In the genomic region with DNA sequence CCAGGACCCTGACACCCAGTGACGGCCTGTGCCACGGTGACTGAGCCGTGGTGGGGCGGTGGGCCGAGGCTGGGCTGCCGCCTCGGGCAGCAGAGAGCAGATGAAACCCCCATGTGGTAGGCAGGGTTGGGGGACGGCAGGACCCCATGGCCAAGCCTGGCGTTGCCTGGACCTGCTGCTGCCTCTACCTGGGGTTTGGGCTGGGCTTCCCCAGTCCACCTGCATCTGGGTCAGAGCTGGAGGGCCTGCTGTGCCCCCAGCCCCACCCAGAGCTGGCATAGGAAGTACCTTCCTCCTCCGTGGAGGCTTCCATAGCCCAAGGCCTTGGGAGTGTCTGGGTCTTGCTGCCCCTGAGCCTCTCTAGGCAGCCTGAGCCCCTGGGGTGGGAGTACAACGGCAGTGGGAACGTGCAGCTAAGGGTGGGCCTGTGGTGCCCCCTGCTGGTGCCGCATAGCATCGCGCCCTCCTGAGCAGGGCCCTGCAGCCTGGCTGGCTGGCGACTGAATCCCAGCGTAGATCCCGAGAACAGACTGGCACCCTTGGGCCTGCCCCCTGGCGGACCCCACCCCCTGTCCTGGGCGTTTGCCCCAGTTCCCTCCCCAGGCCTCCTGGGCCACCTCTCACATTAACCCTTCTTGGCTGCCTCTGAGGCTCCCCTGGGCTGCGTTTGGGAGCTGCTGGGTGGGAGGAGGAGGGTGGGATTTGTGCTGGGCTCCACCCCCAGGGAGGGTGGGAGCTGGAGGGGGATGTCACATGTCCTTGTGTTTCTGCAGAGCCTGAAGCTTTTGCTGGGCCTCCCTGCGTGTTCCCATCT, we compare ENCODE assay signal across 8 cellular contexts. TPM values are rescaled to one million over a fixed set of nuclear protein-coding genes. Genes with fewer than 3 reads are reported as not detected.
A peak's percentile ranks its signal among the peaks of the same experiment; 100 is the strongest.
DNase-seq lines count a peak whose midpoint lies in the region; ATAC-seq and TF ChIP-seq lines count a peak whose summit lies in the region.

No MANE protein-coding gene starts in this region.

- peak; percentile 96 for TF ChIP-seq CTCF in lung (IDR thresholded peaks at IDR 0.05; ENCODE audit: control extremely low read depth, extremely low read depth)

- no peaks in the 10 kb centered on the region for H3K27me3 Mint-ChIP-seq in activated CD4-positive, alpha-beta memory T cell treated with anti-CD3 and anti-CD28 coated beads, Interleukin-2, amount 10 ng/mL, durations not matched to agents 7 days and 5 days

- no peaks in the 10 kb centered on the region for H3K9me3 ChIP-seq in lung (ENCODE audit: control insufficient read depth in 2 of 2, insufficient read depth in 1 of 2, low read length in 1 of 2)

- peak; percentile 44 for ATAC-seq in HG03060 (IDR thresholded peaks at IDR 0.05; ENCODE audit: low read depth, unreplicated experiment)
- ATAC-seq in lung (ENCODE audit: insufficient read depth, low FRiP score) = peak; percentile 78
- ATAC-seq in HG03097 (IDR thresholded peaks at IDR 0.05; ENCODE audit: low FRiP score, unreplicated experiment) = no peak

- H3K4me1 Mint-ChIP-seq in activated CD4-positive, alpha-beta memory T cell treated with anti-CD3 and anti-CD28 coated beads, Interleukin-2, amount 10 ng/mL, durations not matched to agents 7 days and 5 days = no peaks in the 10 kb centered on the region

- H3K4me3 Mint-ChIP-seq in activated CD4-positive, alpha-beta memory T cell treated with anti-CD3 and anti-CD28 coated beads, Interleukin-2, amount 10 ng/mL, durations not matched to agents 7 days and 5 days = no peak overlapping the region

- no peak overlapping the region for H3K27ac ChIP-seq in lung (ENCODE audit: low read depth in 1 of 2, low read length in 1 of 2)

- no peak overlapping the region for H3K27ac Mint-ChIP-seq in activated CD4-positive, alpha-beta memory T cell treated with anti-CD3 and anti-CD28 coated beads, Interleukin-2, amount 10 ng/mL, durations not matched to agents 7 days and 5 days

- H3K4me3 ChIP-seq in lung = no peak overlapping the region

- peaks cover 5 to 10% of the 10 kb centered on the region in 2 donors for H3K4me1 ChIP-seq in lung (ENCODE audit: control insufficient read depth in 2 of 2, insufficient read depth in 2 of 2, low read length in 2 of 2)

- CTCF ChIA-PET in activated CD4-positive, alpha-beta memory T cell treated with anti-CD3 and anti-CD28 coated beads, Interleukin-2, amount 10 ng/mL, durations not matched to agents 7 days and 5 days (lab: Charles Lee) = interaction anchor here (0.6 to 2.5 kb wide), 15 partner anchors 9 to 478 kb away, joined by 3 to 12 read pairs (median 3); a partner anchor contains a TSS

- no peaks in the 10 kb centered on the region for H3K27me3 ChIP-seq in lung (ENCODE audit: control insufficient read depth, insufficient read depth)

- WGBS in lung, 2 donors = 37 to 40% methylated on average over 22 of the region's 22 CpGs

- H3K36me3 Mint-ChIP-seq in activated CD4-positive, alpha-beta memory T cell treated with anti-CD3 and anti-CD28 coated beads, Interleukin-2, amount 10 ng/mL, durations not matched to agents 7 days and 5 days (ENCODE audit: low read depth) = peaks cover 2% of the 10 kb centered on the region

- no peaks in the 10 kb centered on the region for H3K9me3 Mint-ChIP-seq in activated CD4-positive, alpha-beta memory T cell treated with anti-CD3 and anti-CD28 coated beads, Interleukin-2, amount 10 ng/mL, durations not matched to agents 7 days and 5 days

- DNase-seq in DMS 273 (lab: John Stamatoyannopoulos, UW; ENCODE audit: unreplicated experiment) = peak; percentile 93
- DNase-seq in NCI-H748 (lab: John Stamatoyannopoulos, UW; ENCODE audit: unreplicated experiment) = peak; percentile 67
- DNase-seq in activated CD4-positive, alpha-beta memory T cell treated with anti-CD3 and anti-CD28 coated beads, Interleukin-2, amount 10 ng/mL, durations not matched to agents 7 days and 5 days = peak; percentile 82
- peak; percentile 95 for DNase-seq in ecto neural progenitor cell (ENCODE audit: low spot score)
- DNase-seq in lung (ENCODE audit: low spot score) = peak; percentile 83
- peak; percentile 64 to 78 (median 66) for DNase-seq in stimulated activated CD4-positive, alpha-beta T cell treated with anti-CD3 and anti-CD28 coated beads, TNF-alpha, amount 100 ng/mL, for 24 hours (ENCODE audit: low read depth in 3 of 3)

- POLR2A ChIA-PET in activated CD4-positive, alpha-beta memory T cell treated with anti-CD3 and anti-CD28 coated beads, Interleukin-2, amount 10 ng/mL, durations not matched to agents 7 days and 5 days (lab: Charles Lee) = interaction anchor here (0.8 to 1.9 kb wide), 5 partner anchors 12 to 71 kb away, joined by 3 to 8 read pairs (median 5); a partner anchor contains a TSS

- peaks cover 0 to 16% of the 10 kb centered on the region in 2 donors for H3K36me3 ChIP-seq in lung (ENCODE audit: control insufficient read depth in 2 of 2, insufficient read depth in 2 of 2, low read length in 2 of 2)

RNA-seq across cellular contexts. Expression of a gene that starts 12.6 kb away (rescaled TPM):
- 100 to 1,000 TPM; 112 to 125 TPM for total RNA-seq in activated CD4-positive, alpha-beta memory T cell treated with anti-CD3 and anti-CD28 coated beads, Interleukin-2, amount 10 ng/mL, durations not matched to agents 7 days and 5 days
- total RNA-seq in lung = 100 to 1,000 TPM in 1 of 2 donors, 10 to 100 TPM in 1; 39.0 to 297 TPM
- 100 to 1,000 TPM; 203 to 410 TPM for polyA plus RNA-seq in lung

RNA-seq across cellular contexts. Expression of a gene that starts 19.0 kb away (rescaled TPM):
- 10 to 100 TPM; 51.6 to 55.5 TPM for total RNA-seq in activated CD4-positive, alpha-beta memory T cell treated with anti-CD3 and anti-CD28 coated beads, Interleukin-2, amount 10 ng/mL, durations not matched to agents 7 days and 5 days
- total RNA-seq in lung = 10 to 100 TPM; 27.2 to 59.7 TPM
- 10 to 100 TPM; 44.0 to 60.4 TPM for polyA plus RNA-seq in lung

RNA-seq across cellular contexts. Expression of a gene that starts 26.2 kb away (rescaled TPM):
- total RNA-seq in activated CD4-positive, alpha-beta memory T cell treated with anti-CD3 and anti-CD28 coated beads, Interleukin-2, amount 10 ng/mL, durations not matched to agents 7 days and 5 days = 10 to 100 TPM; 11.4 to 13.7 TPM
- 10 to 100 TPM; 29.2 to 35.7 TPM for total RNA-seq in lung
- 10 to 100 TPM in 1 of 2 donors, 1 to 10 TPM in 1; 9.0 to 17.3 TPM for polyA plus RNA-seq in lung

RNA-seq across cellular contexts. Expression of a gene that starts 30.0 kb away (rescaled TPM):
- total RNA-seq in activated CD4-positive, alpha-beta memory T cell treated with anti-CD3 and anti-CD28 coated beads, Interleukin-2, amount 10 ng/mL, durations not matched to agents 7 days and 5 days = not detected
- total RNA-seq in lung = 1 to 10 TPM in 1 of 2 donors, not detected in 1; 2.4 TPM
- polyA plus RNA-seq in lung = under 1 TPM in 1 of 2 donors, not detected in 1; 0.06 TPM

RNA-seq across cellular contexts. Expression of a gene that starts 30.1 kb away (rescaled TPM):
- total RNA-seq in activated CD4-positive, alpha-beta memory T cell treated with anti-CD3 and anti-CD28 coated beads, Interleukin-2, amount 10 ng/mL, durations not matched to agents 7 days and 5 days = under 1 TPM in 1 of 2 experiments, not detected in 1; 0.23 TPM
- 1 to 10 TPM in 1 of 2 donors, under 1 TPM in 1; 0.65 to 2.1 TPM for total RNA-seq in lung
- polyA plus RNA-seq in lung = 1 to 10 TPM; 1.1 to 1.6 TPM
